7 cellular contexts compared by ENCODE assay signal in genomic region chr12:71129364-71129763, GRCh38. TPM values are rescaled to one million over a fixed set of nuclear protein-coding genes. Genes with fewer than 3 reads are reported as not detected.
"Had no signal": no experiment of that assay in that cellular context is flagged by ENCODE, and none has a peak within 500 bp of the region (broad histone marks: within the 10 kb centered on the region; RNA-seq: fewer than 3 reads in every experiment).

No MANE protein-coding gene starts in this region.

- H3K4me1 Mint-ChIP-seq: IgD-negative memory B cell had no signal

- H3K27me3 Mint-ChIP-seq: IgD-negative memory B cell had no signal

- DNase-seq: H9, HCEC 1CT had no signal

- H3K4me3 Mint-ChIP-seq: GM23338, H9, IgD-negative memory B cell had no signal

- FAIRE-seq: H1, H54, HTR-8/SVneo had no signal

- H3K27ac Mint-ChIP-seq: GM23338, IgD-negative memory B cell had no signal

- H3K4me3 ChIP-seq: GM23338 had no signal

- ATAC-seq: GM23338 had no signal

- H3K9me3 Mint-ChIP-seq: GM23338, H9 had no signal

- H3K36me3 Mint-ChIP-seq: IgD-negative memory B cell had no signal

- H3K4me2 ChIP-seq: GM23338 had no signal

RNA-seq across cellular contexts. Expression of gene TSPAN8, which starts 28.4 kb away (rescaled TPM):
- total RNA-seq: GM23338, H1, H9 had no signal
- polyA plus RNA-seq: GM23338, H1, IgD-negative memory B cell had no signal
